In the genomic region with DNA sequence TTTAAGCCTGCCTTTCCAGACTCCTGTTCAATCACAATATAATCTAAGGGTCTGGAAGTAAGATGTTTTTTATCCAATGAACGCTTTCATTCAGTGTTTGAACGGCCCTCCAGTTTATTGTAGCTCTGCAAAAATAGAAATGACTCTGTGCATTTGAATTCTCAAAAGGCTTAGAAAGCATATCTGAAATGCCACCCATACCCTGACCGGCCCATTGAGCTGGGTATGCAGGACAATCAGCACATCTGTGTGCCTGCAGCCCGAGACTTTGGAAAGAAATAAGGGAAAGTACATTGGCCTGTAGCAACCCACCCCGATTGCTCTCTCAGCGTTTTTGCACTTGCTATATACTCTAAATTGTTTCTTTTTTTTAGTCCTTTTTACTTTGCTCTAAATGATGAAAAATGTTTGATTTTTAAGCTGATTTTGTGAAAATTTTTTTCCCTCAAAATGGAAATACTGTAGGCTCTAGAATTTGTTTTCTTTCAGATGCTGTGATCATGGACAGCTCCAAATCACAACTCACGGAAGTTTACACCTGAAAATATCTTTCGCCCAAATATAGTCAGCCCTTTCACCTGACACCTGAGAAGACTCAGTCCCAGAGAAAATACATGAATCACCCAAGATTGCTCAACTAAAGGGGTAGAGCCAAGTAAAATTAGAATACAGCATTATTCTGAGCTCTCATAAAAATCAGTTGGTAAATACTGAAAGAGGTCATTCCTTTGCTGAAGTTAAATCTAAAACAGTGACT, we compare ENCODE assay signal across 1 cellular context.
A peak's percentile ranks its signal among the peaks of the same experiment; 100 is the strongest.
TF ChIP-seq lines count a peak whose summit lies in the region.

No MANE protein-coding gene starts in this region.

TF ChIP-seq in H1, 55 proteins besides CTCF, POLR2A, EP300 and RAD21:
- TF ChIP-seq SRF (IDR thresholded peaks at IDR 0.05; ENCODE audit: low read depth, low read length) (peak; percentile 77), FOSL1 (IDR thresholded peaks at IDR 0.05; ENCODE audit: insufficient read depth, low read depth, low read length) (no peak), CEBPB (IDR thresholded peaks at IDR 0.05; ENCODE audit: low read depth, low read length) (peak; percentile 54; the same call in 1 of the 2 replicates), E2F6 (IDR thresholded peaks at IDR 0.05) (no peak), TEAD4 (IDR thresholded peaks at IDR 0.05; ENCODE audit: low read depth, low read length) (no peak)
